Comparison of ENCODE assay signal across 1 cellular context in genomic region chr10:75755528-75755927, GRCh38.
TF ChIP-seq lines count a peak whose summit lies in the region.

No MANE protein-coding gene starts in this region.

TF ChIP-seq in K562, 482 proteins besides CTCF, POLR2A, EP300 and RAD21 (continued from another document):
- TF ChIP-seq ZBTB11 (CRISPR knock-in tag; IDR thresholded peaks at IDR 0.05) = no peak
- TF ChIP-seq CTBP1 (IDR thresholded peaks at IDR 0.05; ENCODE audit: borderline replicate concordance) = peak; percentile 49; the same call in 1 of the 2 replicates
- no peak for TF ChIP-seq MCM5 (IDR thresholded peaks at IDR 0.05; ENCODE audit: low read depth)
- TF ChIP-seq MLX (CRISPR knock-in tag; conservative IDR thresholded peaks at IDR 0.05) = no peak
- no peak for TF ChIP-seq PTRF (tag; IDR thresholded peaks at IDR 0.05)
- peak; percentile 50; the same call in 1 of the 2 replicates for TF ChIP-seq PKNOX1 (IDR thresholded peaks at IDR 0.05)
- TF ChIP-seq ATF4 (CRISPR knock-in tag; IDR thresholded peaks at IDR 0.05) = peak; percentile 71; the same call in 1 of the 2 replicates
- no peak for TF ChIP-seq MAFF (IDR thresholded peaks at IDR 0.05; ENCODE audit: low read length)
- 0 out of 2 replicates have a peak, but pooled peaks have one; percentile 15 for TF ChIP-seq CEBPB (tag; IDR thresholded peaks at IDR 0.05)
- peak; percentile 11 for TF ChIP-seq MEIS2 (IDR thresholded peaks at IDR 0.05; ENCODE audit: partially characterized antibody)
- peak; percentile 53; the same call in 1 of the 2 replicates for TF ChIP-seq ATF7 (IDR thresholded peaks at IDR 0.05)
- TF ChIP-seq MED1 (CRISPR knock-in tag; IDR thresholded peaks at IDR 0.05; ENCODE audit: borderline replicate concordance) = no peak
- no peak for TF ChIP-seq SAFB2 (IDR thresholded peaks at IDR 0.05; ENCODE audit: borderline replicate concordance, low read depth, low read length, severe bottlenecking)
- TF ChIP-seq PTBP1 (IDR thresholded peaks at IDR 0.05; ENCODE audit: low read depth, low read length) = no peak
- TF ChIP-seq NCOA1 (IDR thresholded peaks at IDR 0.05; ENCODE audit: low read depth) = no peak
- TF ChIP-seq ZSCAN32 (CRISPR knock-in tag; IDR thresholded peaks at IDR 0.05) = no peak
- peak; percentile 71; the same call in 1 of the 2 replicates for TF ChIP-seq ATF3 (IDR thresholded peaks at IDR 0.05)
- TF ChIP-seq ATF3 (CRISPR knock-in tag; conservative IDR thresholded peaks at IDR 0.05) = no peak
- TF ChIP-seq L3MBTL2 (IDR thresholded peaks at IDR 0.05) = 0 out of 2 replicates have a peak, but pooled peaks have one; percentile 29
- peak; percentile 25 to 27; a peak in 2 of 4 replicates for TF ChIP-seq TRIM24 (IDR thresholded peaks at IDR 0.05)
- TF ChIP-seq RAD51 (IDR thresholded peaks at IDR 0.05; ENCODE audit: borderline replicate concordance, low read depth) = no peak
- no peak for TF ChIP-seq THRB (CRISPR knock-in tag; conservative IDR thresholded peaks at IDR 0.05)
- no peak for TF ChIP-seq ARID1B (IDR thresholded peaks at IDR 0.05)
- no peak for TF ChIP-seq CEBPG (CRISPR knock-in tag; IDR thresholded peaks at IDR 0.05)
- peak; percentile 95 for TF ChIP-seq CEBPG (tag; conservative IDR thresholded peaks at IDR 0.05 in 1 of 2, IDR thresholded peaks at IDR 0.05 in 1 of 2)
- no peak for TF ChIP-seq NR2C2 (CRISPR knock-in tag; IDR thresholded peaks at IDR 0.05)
- TF ChIP-seq NR2C2 (tag; IDR thresholded peaks at IDR 0.05) = peak; percentile 42; the same call in 1 of the 2 replicates
- TF ChIP-seq LEF1 (IDR thresholded peaks at IDR 0.05) = peak; percentile 59; the same call in 1 of the 2 replicates
- no peak for TF ChIP-seq KLF1 (tag; IDR thresholded peaks at IDR 0.05)
- no peak for TF ChIP-seq DLX4 (CRISPR knock-in tag; IDR thresholded peaks at IDR 0.05)
